3 cellular contexts compared by ENCODE assay signal in the genomic region with DNA sequence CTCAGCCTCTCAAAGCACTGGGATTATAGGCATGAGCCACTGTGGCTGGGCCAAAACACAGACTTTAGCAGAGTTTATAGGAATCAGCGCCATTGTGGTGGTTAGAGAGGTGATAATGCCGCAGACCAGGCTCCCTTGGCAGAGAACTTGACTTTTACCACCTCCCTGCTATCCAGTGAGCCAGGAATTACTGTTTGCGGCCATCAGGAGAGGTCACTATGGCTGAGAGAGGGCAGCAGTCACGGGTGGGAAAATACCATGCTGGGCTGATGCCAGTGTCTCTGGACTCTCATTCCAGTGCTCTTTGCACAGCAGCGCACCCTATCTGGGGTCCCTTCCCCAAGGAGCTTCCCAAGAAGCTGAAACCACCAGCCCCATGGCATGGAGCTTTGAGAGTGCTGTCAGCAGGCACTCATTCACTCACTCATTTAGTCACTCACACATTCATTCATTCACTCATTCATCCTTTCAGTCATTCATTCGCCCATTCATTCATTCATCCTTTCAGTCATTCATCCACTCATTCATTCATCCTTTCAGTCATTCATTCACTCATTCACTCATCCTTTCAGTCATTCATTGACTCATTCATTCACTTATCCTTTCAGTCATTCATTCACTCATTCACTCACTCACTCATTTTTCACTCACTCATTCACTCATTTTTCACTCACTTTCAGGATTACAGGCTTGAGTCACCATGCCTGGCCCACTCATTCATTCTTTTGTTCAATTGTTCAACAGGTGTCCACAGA.
TF ChIP-seq lines count a peak whose summit lies in the region.

No MANE protein-coding gene starts in this region.

TF ChIP-seq in SK-N-SH, 30 proteins besides CTCF, POLR2A, EP300 and RAD21:
- TF ChIP-seq POLR2AphosphoS5 (IDR thresholded peaks at IDR 0.05; ENCODE audit: low read depth, low read length) (no peak), MXI1 (IDR thresholded peaks at IDR 0.05; ENCODE audit: low read depth, low read length) (no peak), GATA2 (CRISPR knock-in tag; IDR thresholded peaks at IDR 0.05) (no peak), CHD2 (IDR thresholded peaks at IDR 0.05; ENCODE audit: low read length, partially characterized antibody) (no peak), EZH2phosphoT487 (IDR thresholded peaks at IDR 0.05; ENCODE audit: borderline replicate concordance, low read depth) (no peak), YY1 (IDR thresholded peaks at IDR 0.05; ENCODE audit: low read depth) (no peak), ELF1 (IDR thresholded peaks at IDR 0.05) (no peak), GABPA (IDR thresholded peaks at IDR 0.05; ENCODE audit: low read depth) (no peak), FOXM1 (IDR thresholded peaks at IDR 0.05; ENCODE audit: low read depth) (no peak), RCOR1 (IDR thresholded peaks at IDR 0.05; ENCODE audit: low read length) (no peak)
- TF ChIP-seq, protein P1, sequence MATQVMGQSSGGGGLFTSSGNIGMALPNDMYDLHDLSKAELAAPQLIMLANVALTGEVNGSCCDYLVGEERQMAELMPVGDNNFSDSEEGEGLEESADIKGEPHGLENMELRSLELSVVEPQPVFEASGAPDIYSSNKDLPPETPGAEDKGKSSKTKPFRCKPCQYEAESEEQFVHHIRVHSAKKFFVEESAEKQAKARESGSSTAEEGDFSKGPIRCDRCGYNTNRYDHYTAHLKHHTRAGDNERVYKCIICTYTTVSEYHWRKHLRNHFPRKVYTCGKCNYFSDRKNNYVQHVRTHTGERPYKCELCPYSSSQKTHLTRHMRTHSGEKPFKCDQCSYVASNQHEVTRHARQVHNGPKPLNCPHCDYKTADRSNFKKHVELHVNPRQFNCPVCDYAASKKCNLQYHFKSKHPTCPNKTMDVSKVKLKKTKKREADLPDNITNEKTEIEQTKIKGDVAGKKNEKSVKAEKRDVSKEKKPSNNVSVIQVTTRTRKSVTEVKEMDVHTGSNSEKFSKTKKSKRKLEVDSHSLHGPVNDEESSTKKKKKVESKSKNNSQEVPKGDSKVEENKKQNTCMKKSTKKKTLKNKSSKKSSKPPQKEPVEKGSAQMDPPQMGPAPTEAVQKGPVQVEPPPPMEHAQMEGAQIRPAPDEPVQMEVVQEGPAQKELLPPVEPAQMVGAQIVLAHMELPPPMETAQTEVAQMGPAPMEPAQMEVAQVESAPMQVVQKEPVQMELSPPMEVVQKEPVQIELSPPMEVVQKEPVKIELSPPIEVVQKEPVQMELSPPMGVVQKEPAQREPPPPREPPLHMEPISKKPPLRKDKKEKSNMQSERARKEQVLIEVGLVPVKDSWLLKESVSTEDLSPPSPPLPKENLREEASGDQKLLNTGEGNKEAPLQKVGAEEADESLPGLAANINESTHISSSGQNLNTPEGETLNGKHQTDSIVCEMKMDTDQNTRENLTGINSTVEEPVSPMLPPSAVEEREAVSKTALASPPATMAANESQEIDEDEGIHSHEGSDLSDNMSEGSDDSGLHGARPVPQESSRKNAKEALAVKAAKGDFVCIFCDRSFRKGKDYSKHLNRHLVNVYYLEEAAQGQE (IDR thresholded peaks at IDR 0.05; ENCODE audit: low read depth, low read length): no peak
- TF ChIP-seq, protein P2, sequence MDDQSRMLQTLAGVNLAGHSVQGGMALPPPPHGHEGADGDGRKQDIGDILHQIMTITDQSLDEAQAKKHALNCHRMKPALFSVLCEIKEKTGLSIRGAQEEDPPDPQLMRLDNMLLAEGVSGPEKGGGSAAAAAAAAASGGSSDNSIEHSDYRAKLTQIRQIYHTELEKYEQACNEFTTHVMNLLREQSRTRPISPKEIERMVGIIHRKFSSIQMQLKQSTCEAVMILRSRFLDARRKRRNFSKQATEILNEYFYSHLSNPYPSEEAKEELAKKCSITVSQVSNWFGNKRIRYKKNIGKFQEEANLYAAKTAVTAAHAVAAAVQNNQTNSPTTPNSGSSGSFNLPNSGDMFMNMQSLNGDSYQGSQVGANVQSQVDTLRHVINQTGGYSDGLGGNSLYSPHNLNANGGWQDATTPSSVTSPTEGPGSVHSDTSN (IDR thresholded peaks at IDR 0.05): no peak

TF ChIP-seq in SK-N-SH treated with all-trans-retinoic acid at 6 μM for 48 hours, 23 proteins besides CTCF, POLR2A, EP300 and RAD21:
- TF ChIP-seq, protein P3, sequence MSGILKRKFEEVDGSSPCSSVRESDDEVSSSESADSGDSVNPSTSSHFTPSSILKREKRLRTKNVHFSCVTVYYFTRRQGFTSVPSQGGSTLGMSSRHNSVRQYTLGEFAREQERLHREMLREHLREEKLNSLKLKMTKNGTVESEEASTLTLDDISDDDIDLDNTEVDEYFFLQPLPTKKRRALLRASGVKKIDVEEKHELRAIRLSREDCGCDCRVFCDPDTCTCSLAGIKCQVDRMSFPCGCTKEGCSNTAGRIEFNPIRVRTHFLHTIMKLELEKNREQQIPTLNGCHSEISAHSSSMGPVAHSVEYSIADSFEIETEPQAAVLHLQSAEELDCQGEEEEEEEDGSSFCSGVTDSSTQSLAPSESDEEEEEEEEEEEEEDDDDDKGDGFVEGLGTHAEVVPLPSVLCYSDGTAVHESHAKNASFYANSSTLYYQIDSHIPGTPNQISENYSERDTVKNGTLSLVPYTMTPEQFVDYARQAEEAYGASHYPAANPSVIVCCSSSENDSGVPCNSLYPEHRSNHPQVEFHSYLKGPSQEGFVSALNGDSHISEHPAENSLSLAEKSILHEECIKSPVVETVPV (CRISPR knock-in tag; IDR thresholded peaks at IDR 0.05): no peak
- TF ChIP-seq TOX (CRISPR knock-in tag; IDR thresholded peaks at IDR 0.05; ENCODE audit: borderline replicate concordance) (no peak), ISL1 (CRISPR knock-in tag; IDR thresholded peaks at IDR 0.05) (no peak), ZNF70 (CRISPR knock-in tag; IDR thresholded peaks at IDR 0.05) (no peak), ZC3H10 (CRISPR knock-in tag; IDR thresholded peaks at IDR 0.05) (no peak), OSR1 (CRISPR knock-in tag; IDR thresholded peaks at IDR 0.05) (no peak), ZNF8 (CRISPR knock-in tag; IDR thresholded peaks at IDR 0.05) (no peak), ZFP30 (CRISPR knock-in tag; IDR thresholded peaks at IDR 0.05) (no peak), BACH2 (CRISPR knock-in tag; IDR thresholded peaks at IDR 0.05; ENCODE audit: borderline replicate concordance) (no peak)

TF ChIP-seq in HepG2, 621 proteins besides CTCF, POLR2A, EP300 and RAD21:
- TF ChIP-seq EHMT2 (IDR thresholded peaks at IDR 0.05; ENCODE audit: borderline replicate concordance, low read depth, low read length) (no peak), DR1 (CRISPR knock-in tag; IDR thresholded peaks at IDR 0.05) (no peak), ZNF24 (IDR thresholded peaks at IDR 0.05) (peak; percentile 80), REL (CRISPR knock-in tag; conservative IDR thresholded peaks at IDR 0.05) (no peak), ZNF577 (CRISPR knock-in tag; IDR thresholded peaks at IDR 0.05; ENCODE audit: borderline replicate concordance, low read depth) (no peak), RFX1 (IDR thresholded peaks at IDR 0.05) (no peak)
- TF ChIP-seq, protein P2 (CRISPR knock-in tag; IDR thresholded peaks at IDR 0.05; ENCODE audit: borderline replicate concordance): no peak
- TF ChIP-seq, protein P4, sequence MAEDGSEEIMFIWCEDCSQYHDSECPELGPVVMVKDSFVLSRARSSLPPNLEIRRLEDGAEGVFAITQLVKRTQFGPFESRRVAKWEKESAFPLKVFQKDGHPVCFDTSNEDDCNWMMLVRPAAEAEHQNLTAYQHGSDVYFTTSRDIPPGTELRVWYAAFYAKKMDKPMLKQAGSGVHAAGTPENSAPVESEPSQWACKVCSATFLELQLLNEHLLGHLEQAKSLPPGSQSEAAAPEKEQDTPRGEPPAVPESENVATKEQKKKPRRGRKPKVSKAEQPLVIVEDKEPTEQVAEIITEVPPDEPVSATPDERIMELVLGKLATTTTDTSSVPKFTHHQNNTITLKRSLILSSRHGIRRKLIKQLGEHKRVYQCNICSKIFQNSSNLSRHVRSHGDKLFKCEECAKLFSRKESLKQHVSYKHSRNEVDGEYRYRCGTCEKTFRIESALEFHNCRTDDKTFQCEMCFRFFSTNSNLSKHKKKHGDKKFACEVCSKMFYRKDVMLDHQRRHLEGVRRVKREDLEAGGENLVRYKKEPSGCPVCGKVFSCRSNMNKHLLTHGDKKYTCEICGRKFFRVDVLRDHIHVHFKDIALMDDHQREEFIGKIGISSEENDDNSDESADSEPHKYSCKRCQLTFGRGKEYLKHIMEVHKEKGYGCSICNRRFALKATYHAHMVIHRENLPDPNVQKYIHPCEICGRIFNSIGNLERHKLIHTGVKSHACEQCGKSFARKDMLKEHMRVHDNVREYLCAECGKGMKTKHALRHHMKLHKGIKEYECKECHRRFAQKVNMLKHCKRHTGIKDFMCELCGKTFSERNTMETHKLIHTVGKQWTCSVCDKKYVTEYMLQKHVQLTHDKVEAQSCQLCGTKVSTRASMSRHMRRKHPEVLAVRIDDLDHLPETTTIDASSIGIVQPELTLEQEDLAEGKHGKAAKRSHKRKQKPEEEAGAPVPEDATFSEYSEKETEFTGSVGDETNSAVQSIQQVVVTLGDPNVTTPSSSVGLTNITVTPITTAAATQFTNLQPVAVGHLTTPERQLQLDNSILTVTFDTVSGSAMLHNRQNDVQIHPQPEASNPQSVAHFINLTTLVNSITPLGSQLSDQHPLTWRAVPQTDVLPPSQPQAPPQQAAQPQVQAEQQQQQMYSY (CRISPR knock-in tag; IDR thresholded peaks at IDR 0.05): no peak
- TF ChIP-seq, protein P5, sequence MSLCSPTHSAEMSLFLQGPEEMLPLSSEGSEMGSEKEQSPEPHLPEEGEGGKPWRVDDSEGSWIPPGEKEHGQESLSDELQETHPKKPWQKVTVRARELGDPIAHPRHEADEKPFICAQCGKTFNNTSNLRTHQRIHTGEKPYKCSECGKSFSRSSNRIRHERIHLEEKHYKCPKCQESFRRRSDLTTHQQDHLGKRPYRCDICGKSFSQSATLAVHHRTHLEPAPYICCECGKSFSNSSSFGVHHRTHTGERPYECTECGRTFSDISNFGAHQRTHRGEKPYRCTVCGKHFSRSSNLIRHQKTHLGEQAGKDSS (CRISPR knock-in tag; IDR thresholded peaks at IDR 0.05; ENCODE audit: borderline replicate concordance, low read depth): peak; percentile 93
